ENCODE assay signal across 1 cellular context in the genomic region with DNA sequence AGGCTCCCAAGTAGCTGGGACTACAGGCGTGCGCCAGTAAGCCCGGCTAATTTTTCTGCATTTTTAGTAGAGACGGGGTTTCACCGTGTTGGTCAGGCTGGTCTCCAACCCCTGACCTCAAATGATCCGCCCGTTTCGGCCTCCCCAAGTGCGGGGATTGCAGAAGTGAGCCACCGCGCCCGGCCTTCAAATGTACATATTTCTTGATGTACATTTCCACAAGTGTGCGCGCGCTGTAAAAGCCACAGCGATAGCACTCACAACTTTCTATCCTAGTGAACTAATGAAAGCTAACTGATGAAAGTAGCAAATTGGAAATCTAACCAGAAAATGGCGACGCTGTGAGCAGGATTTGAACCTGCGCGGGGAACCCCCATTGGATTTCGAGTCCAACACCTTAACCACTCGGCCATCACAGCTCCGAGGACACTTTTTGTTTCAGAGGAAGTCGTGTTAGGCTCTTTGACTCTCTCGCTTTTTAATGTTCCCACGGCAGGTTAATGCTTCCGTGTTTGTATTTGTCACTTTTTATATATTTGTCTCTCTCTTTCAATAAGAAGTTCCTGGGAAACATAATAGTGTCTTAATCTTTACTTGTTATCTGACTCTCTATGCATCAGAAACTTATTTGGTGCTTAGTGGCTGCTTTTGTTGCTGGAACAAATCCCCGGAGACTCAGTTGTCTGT.
TF ChIP-seq lines count a peak whose summit lies in the region.

No MANE protein-coding gene starts in this region.

TF ChIP-seq in HEK293, 187 proteins besides CTCF, POLR2A, EP300 and RAD21 (continued from another document and continues in another):
- TF ChIP-seq, protein P1, sequence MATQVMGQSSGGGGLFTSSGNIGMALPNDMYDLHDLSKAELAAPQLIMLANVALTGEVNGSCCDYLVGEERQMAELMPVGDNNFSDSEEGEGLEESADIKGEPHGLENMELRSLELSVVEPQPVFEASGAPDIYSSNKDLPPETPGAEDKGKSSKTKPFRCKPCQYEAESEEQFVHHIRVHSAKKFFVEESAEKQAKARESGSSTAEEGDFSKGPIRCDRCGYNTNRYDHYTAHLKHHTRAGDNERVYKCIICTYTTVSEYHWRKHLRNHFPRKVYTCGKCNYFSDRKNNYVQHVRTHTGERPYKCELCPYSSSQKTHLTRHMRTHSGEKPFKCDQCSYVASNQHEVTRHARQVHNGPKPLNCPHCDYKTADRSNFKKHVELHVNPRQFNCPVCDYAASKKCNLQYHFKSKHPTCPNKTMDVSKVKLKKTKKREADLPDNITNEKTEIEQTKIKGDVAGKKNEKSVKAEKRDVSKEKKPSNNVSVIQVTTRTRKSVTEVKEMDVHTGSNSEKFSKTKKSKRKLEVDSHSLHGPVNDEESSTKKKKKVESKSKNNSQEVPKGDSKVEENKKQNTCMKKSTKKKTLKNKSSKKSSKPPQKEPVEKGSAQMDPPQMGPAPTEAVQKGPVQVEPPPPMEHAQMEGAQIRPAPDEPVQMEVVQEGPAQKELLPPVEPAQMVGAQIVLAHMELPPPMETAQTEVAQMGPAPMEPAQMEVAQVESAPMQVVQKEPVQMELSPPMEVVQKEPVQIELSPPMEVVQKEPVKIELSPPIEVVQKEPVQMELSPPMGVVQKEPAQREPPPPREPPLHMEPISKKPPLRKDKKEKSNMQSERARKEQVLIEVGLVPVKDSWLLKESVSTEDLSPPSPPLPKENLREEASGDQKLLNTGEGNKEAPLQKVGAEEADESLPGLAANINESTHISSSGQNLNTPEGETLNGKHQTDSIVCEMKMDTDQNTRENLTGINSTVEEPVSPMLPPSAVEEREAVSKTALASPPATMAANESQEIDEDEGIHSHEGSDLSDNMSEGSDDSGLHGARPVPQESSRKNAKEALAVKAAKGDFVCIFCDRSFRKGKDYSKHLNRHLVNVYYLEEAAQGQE (tag by site-specific recombination; IDR thresholded peaks at IDR 0.05): 0 out of 2 replicates have a peak, but pooled peaks have one; percentile 15
- TF ChIP-seq ZBTB6 (tag by site-specific recombination; IDR thresholded peaks at IDR 0.05) (peak; percentile 17; the same call in 1 of the 2 replicates), GLI4 (tag by site-specific recombination; IDR thresholded peaks at IDR 0.05) (0 out of 2 replicates have a peak, but pooled peaks have one; percentile 25), ZNF623 (tag by site-specific recombination; IDR thresholded peaks at IDR 0.05) (no peak), ZNF639 (tag by site-specific recombination; IDR thresholded peaks at IDR 0.05) (peak; percentile 51), AEBP2 (tag by site-specific recombination; IDR thresholded peaks at IDR 0.05; ENCODE audit: borderline replicate concordance) (no peak), ZNF514 (tag by site-specific recombination; IDR thresholded peaks at IDR 0.05) (no peak), EGR2 (tag by site-specific recombination; IDR thresholded peaks at IDR 0.05; ENCODE audit: low read depth) (no peak), ZNF501 (tag by site-specific recombination; IDR thresholded peaks at IDR 0.05) (peak; percentile 88; the same call in 1 of the 2 replicates), ZNF175 (tag by site-specific recombination; IDR thresholded peaks at IDR 0.05) (no peak), ZBTB7A (tag by site-specific recombination; IDR thresholded peaks at IDR 0.05; ENCODE audit: low read depth) (no peak), ZNF23 (tag by site-specific recombination; IDR thresholded peaks at IDR 0.05; ENCODE audit: borderline replicate concordance) (no peak), ZNF561 (tag by site-specific recombination; IDR thresholded peaks at IDR 0.05; ENCODE audit: borderline replicate concordance) (peak; percentile 87), SP7 (tag by site-specific recombination; IDR thresholded peaks at IDR 0.05) (peak; percentile 67), ZNF280D (tag by site-specific recombination; IDR thresholded peaks at IDR 0.05) (no peak), GLIS1 (tag by site-specific recombination; IDR thresholded peaks at IDR 0.05) (peak; percentile 33), ZNF433 (tag by site-specific recombination; IDR thresholded peaks at IDR 0.05; ENCODE audit: low read depth) (no peak), ZBTB8A (tag by site-specific recombination; IDR thresholded peaks at IDR 0.05) (peak; percentile 63), ZNF830 (tag by site-specific recombination; IDR thresholded peaks at IDR 0.05; ENCODE audit: low read depth) (no peak), ZNF571 (tag by site-specific recombination; IDR thresholded peaks at IDR 0.05) (no peak), ZNF670 (tag by site-specific recombination; IDR thresholded peaks at IDR 0.05; ENCODE audit: low read depth) (no peak), ZNF600 (tag by site-specific recombination; IDR thresholded peaks at IDR 0.05) (peak; percentile 70; the same call in 1 of the 2 replicates), ZNF132 (tag by site-specific recombination; IDR thresholded peaks at IDR 0.05; ENCODE audit: borderline replicate concordance) (no peak), ZNF114 (tag by site-specific recombination; IDR thresholded peaks at IDR 0.05) (no peak), ZNF548 (tag by site-specific recombination; IDR thresholded peaks at IDR 0.05) (no peak), ZNF529 (tag by site-specific recombination; IDR thresholded peaks at IDR 0.05; ENCODE audit: insufficient replicate concordance) (no peak), ZNF16 (tag by site-specific recombination; IDR thresholded peaks at IDR 0.05; ENCODE audit: low read depth) (no peak), ZNF560 (tag by site-specific recombination; IDR thresholded peaks at IDR 0.05; ENCODE audit: borderline replicate concordance) (no peak), ZBTB1 (tag by site-specific recombination; IDR thresholded peaks at IDR 0.05) (peak; percentile 93; the same call in 1 of the 2 replicates), ZSCAN30 (tag by site-specific recombination; IDR thresholded peaks at IDR 0.05) (no peak; the same call in 1 of the 2 replicates)
- TF ChIP-seq, protein P2, sequence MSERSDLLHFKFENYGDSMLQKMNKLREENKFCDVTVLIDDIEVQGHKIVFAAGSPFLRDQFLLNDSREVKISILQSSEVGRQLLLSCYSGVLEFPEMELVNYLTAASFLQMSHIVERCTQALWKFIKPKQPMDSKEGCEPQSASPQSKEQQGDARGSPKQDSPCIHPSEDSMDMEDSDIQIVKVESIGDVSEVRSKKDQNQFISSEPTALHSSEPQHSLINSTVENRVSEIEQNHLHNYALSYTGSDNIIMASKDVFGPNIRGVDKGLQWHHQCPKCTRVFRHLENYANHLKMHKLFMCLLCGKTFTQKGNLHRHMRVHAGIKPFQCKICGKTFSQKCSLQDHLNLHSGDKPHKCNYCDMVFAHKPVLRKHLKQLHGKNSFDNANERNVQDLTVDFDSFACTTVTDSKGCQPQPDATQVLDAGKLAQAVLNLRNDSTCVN (tag by site-specific recombination; optimal IDR thresholded peaks at IDR 0.05): peak; percentile 65
- TF ChIP-seq, protein P3, sequence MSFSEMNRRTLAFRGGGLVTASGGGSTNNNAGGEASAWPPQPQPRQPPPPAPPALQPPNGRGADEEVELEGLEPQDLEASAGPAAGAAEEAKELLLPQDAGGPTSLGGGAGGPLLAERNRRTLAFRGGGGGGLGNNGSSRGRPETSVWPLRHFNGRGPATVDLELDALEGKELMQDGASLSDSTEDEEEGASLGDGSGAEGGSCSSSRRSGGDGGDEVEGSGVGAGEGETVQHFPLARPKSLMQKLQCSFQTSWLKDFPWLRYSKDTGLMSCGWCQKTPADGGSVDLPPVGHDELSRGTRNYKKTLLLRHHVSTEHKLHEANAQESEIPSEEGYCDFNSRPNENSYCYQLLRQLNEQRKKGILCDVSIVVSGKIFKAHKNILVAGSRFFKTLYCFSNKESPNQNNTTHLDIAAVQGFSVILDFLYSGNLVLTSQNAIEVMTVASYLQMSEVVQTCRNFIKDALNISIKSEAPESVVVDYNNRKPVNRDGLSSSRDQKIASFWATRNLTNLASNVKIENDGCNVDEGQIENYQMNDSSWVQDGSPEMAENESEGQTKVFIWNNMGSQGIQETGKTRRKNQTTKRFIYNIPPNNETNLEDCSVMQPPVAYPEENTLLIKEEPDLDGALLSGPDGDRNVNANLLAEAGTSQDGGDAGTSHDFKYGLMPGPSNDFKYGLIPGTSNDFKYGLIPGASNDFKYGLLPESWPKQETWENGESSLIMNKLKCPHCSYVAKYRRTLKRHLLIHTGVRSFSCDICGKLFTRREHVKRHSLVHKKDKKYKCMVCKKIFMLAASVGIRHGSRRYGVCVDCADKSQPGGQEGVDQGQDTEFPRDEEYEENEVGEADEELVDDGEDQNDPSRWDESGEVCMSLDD (tag by site-specific recombination; IDR thresholded peaks at IDR 0.05): peak; percentile 61
- TF ChIP-seq, protein P4, sequence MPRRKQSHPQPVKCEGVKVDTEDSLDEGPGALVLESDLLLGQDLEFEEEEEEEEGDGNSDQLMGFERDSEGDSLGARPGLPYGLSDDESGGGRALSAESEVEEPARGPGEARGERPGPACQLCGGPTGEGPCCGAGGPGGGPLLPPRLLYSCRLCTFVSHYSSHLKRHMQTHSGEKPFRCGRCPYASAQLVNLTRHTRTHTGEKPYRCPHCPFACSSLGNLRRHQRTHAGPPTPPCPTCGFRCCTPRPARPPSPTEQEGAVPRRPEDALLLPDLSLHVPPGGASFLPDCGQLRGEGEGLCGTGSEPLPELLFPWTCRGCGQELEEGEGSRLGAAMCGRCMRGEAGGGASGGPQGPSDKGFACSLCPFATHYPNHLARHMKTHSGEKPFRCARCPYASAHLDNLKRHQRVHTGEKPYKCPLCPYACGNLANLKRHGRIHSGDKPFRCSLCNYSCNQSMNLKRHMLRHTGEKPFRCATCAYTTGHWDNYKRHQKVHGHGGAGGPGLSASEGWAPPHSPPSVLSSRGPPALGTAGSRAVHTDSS (tag by site-specific recombination; IDR thresholded peaks at IDR 0.05): peak; percentile 28; the same call in 1 of the 2 replicates
- TF ChIP-seq, protein P5, sequence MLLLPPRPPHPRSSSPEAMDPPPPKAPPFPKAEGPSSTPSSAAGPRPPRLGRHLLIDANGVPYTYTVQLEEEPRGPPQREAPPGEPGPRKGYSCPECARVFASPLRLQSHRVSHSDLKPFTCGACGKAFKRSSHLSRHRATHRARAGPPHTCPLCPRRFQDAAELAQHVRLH (tag by site-specific recombination; IDR thresholded peaks at IDR 0.05): peak; percentile 62; the same call in 1 of the 2 replicates
- TF ChIP-seq, protein P6, sequence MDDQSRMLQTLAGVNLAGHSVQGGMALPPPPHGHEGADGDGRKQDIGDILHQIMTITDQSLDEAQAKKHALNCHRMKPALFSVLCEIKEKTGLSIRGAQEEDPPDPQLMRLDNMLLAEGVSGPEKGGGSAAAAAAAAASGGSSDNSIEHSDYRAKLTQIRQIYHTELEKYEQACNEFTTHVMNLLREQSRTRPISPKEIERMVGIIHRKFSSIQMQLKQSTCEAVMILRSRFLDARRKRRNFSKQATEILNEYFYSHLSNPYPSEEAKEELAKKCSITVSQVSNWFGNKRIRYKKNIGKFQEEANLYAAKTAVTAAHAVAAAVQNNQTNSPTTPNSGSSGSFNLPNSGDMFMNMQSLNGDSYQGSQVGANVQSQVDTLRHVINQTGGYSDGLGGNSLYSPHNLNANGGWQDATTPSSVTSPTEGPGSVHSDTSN (CRISPR knock-in tag; IDR thresholded peaks at IDR 0.05): no peak
